ENCODE assay signal across 32 cellular contexts in the genomic region with DNA sequence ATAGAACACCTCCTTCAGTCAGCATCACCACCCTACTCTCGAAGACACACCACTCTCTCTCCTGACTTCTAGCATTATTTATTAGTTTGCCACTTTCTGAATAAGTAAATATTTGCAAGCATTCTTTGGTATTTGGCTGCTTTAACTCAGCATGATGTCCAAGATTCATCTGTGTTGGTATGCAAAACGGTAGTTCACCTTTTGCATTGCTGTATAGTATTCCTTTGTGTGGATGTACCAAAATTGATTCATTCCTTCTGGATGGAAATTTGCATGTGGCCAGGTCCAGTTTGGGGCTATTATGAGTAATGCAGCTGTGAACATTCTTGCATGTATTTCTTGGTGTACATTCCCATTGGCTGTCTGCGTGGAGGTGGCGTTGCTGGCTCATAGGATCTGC. TPM values are rescaled to one million over a fixed set of nuclear protein-coding genes. Genes with fewer than 3 reads are reported as not detected.
"Had no signal": no experiment of that assay in that cellular context is flagged by ENCODE, and none has a peak within 500 bp of the region (broad histone marks: within the 10 kb centered on the region; RNA-seq: fewer than 3 reads in every experiment).

No MANE protein-coding gene starts in this region.

- H3K27ac Mint-ChIP-seq: activated CD4-positive, alpha-beta T cell treated with anti-CD3 and anti-CD28 coated beads, Interleukin-2, amount 10 ng/mL, durations not matched to agents 24 days and 14 days; activated CD8-positive, alpha-beta T cell treated with anti-CD3 and anti-CD28 coated beads for 36 hours; activated naive CD4-positive, alpha-beta T cell treated with anti-CD3 and anti-CD28 coated beads, Interleukin-2, amount 50 U/mL, for 24 hours; activated T-cell treated with anti-CD3 and anti-CD28 coated beads, Interleukin-2, amount 50 U/mL, for 24 hours; activated T-helper 2 cell treated with anti-CD3 and anti-CD28 coated beads, Interferon-gamma antibody, Interleukin-2, Interleukin-4, amounts not matched to agents 10 μg/mL and 5 μg/mL and 100 μg/mL, durations not matched to agents 14 hours and 24 hours and 36 hours; T-helper 1 cell treated with Interleukin-12 subunit alpha and Interleukin-12 subunit beta and Interleukin-4 antibody, amounts not matched to agents 30 μg/mL and 1 μg/mL, for 36 hours; T-helper 2 cell treated with Interferon-gamma antibody and Interleukin-4, amounts not matched to agents 5 μg/mL and 100 μg/mL, for 36 hours had no signal

- H3K4me2 ChIP-seq: PC-9 had no signal

- H3K4me1 ChIP-seq: ascending aorta had no signal

- H3K27ac ChIP-seq: ascending aorta, cardiac muscle cell, PC-9, RWPE1 had no signal

- DNase-seq: activated CD4-positive, alpha-beta T cell treated with anti-CD3 and anti-CD28 coated beads, Interleukin-2, amount 10 ng/mL, durations not matched to agents 24 days and 14 days; activated CD4-positive, alpha-beta T cell treated with anti-CD3 and anti-CD28 coated beads, Interleukin-2, amount 50 U/mL, for 4 hours; activated CD8-positive, alpha-beta T cell treated with anti-CD3 and anti-CD28 coated beads for 36 hours; activated gamma-delta T cell; activated naive CD4-positive, alpha-beta T cell treated with Interleukin-2 at 50 U/mL for 16 hours; activated naive CD8-positive, alpha-beta T cell treated with anti-CD3 and anti-CD28 coated beads, Interleukin-2, amount 10 ng/mL, durations not matched to agents 7 days and 5 days; activated T-cell treated with anti-CD3 and anti-CD28 coated beads, Interleukin-2, amount 50 U/mL, for 24 hours; Kasumi-1; MG63; NCI-H1092; NCI-H146; NCI-H187; NCI-H2029 treated with DMSO at 0.1 percent for 48 hours; NCI-H2107; NCI-H2171; NCI-H510A; NCI-H526; NCI-H748 treated with DMSO at 0.1 percent for 48 hours; NK-92 treated with Interleukin-12 subunit alpha and Interleukin-12 subunit beta, amount 100 ng/mL, for 24 hours; PC-9; SIG-M5 had no signal

- H3K27me3 ChIP-seq: ascending aorta, cardiac muscle cell, MG63 had no signal

- H3K9me3 ChIP-seq: ascending aorta, MG63 had no signal

- H3K4me3 Mint-ChIP-seq: activated CD4-positive, alpha-beta T cell treated with anti-CD3 and anti-CD28 coated beads, Interleukin-2, amount 10 ng/mL, durations not matched to agents 24 days and 14 days; activated CD8-positive, alpha-beta T cell treated with anti-CD3 and anti-CD28 coated beads for 36 hours; activated naive CD4-positive, alpha-beta T cell treated with anti-CD3 and anti-CD28 coated beads, Interleukin-2, amount 50 U/mL, for 24 hours; activated naive CD8-positive, alpha-beta T cell treated with anti-CD3 and anti-CD28 coated beads, Interleukin-2, amount 10 ng/mL, durations not matched to agents 7 days and 5 days; activated T-cell treated with anti-CD3 and anti-CD28 coated beads, Interleukin-2, amount 50 U/mL, for 24 hours; central memory CD8-positive, alpha-beta T cell; T-helper 1 cell treated with Interleukin-12 subunit alpha and Interleukin-12 subunit beta and Interleukin-4 antibody, amounts not matched to agents 30 μg/mL and 1 μg/mL, for 36 hours; T-helper 2 cell treated with Interferon-gamma antibody and Interleukin-4, amounts not matched to agents 5 μg/mL and 100 μg/mL, for 36 hours had no signal

- ATAC-seq: activated CD8-positive, alpha-beta T cell treated with anti-CD3 and anti-CD28 coated beads for 36 hours; Right ventricle myocardium inferior had no signal

- H3K9me3 Mint-ChIP-seq: activated naive CD8-positive, alpha-beta T cell treated with anti-CD3 and anti-CD28 coated beads, Interleukin-2, amount 10 ng/mL, durations not matched to agents 7 days and 5 days; central memory CD8-positive, alpha-beta T cell had no signal

- FAIRE-seq: RCC 7860, TTC549 had no signal

- H3K27me3 Mint-ChIP-seq: activated CD4-positive, alpha-beta T cell treated with anti-CD3 and anti-CD28 coated beads, Interleukin-2, amount 10 ng/mL, durations not matched to agents 24 days and 14 days; activated CD8-positive, alpha-beta T cell treated with anti-CD3 and anti-CD28 coated beads for 36 hours; activated naive CD4-positive, alpha-beta T cell treated with anti-CD3 and anti-CD28 coated beads, Interleukin-2, amount 50 U/mL, for 24 hours; activated naive CD8-positive, alpha-beta T cell treated with anti-CD3 and anti-CD28 coated beads, Interleukin-2, amount 10 ng/mL, durations not matched to agents 7 days and 5 days; activated T-cell treated with anti-CD3 and anti-CD28 coated beads, Interleukin-2, amount 50 U/mL, for 24 hours; central memory CD8-positive, alpha-beta T cell had no signal

- H2AFZ ChIP-seq: PC-9 had no signal

- H3K4me3 ChIP-seq: ascending aorta, cardiac muscle cell, MG63, PC-9 had no signal

RNA-seq across cellular contexts. Expression of a gene that starts 32.9 kb away (rescaled TPM):
- total RNA-seq: ascending aorta had no signal
